15 cellular contexts compared by ENCODE assay signal in genomic region chr12:3049596-3050314, GRCh38. TPM values are rescaled to one million over a fixed set of nuclear protein-coding genes. Genes with fewer than 3 reads are reported as not detected.
DNase-seq lines count a peak whose midpoint lies in the region; ATAC-seq and TF ChIP-seq lines count a peak whose summit lies in the region.
"Had no signal": no experiment of that assay in that cellular context is flagged by ENCODE, and none has a peak within 500 bp of the region (broad histone marks: within the 10 kb centered on the region; RNA-seq: fewer than 3 reads in every experiment).

No MANE protein-coding gene starts in this region.

- no peaks in the 10 kb centered on the region for H3K27me3 ChIP-seq in OCI-LY3 (ENCODE audit: low read depth, low read length)
- H3K27me3 ChIP-seq in skeletal muscle tissue (ENCODE audit: control insufficient read depth in 3 of 3, insufficient read depth in 3 of 3, low read length in 3 of 3): no peaks in the 10 kb centered on the region
- no peaks in the 10 kb centered on the region for H3K27me3 ChIP-seq in thyroid gland

- H3K27ac ChIP-seq in OCI-LY3 (ENCODE audit: low read length) (no peak overlapping the region), skeletal muscle tissue (ENCODE audit: low read depth, low read length) (peak overlapping the region; percentile 47), thyroid gland (no peak overlapping the region)

- H3K4me3 ChIP-seq in OCI-LY3 (ENCODE audit: low read length): peak overlapping the region; percentile 66
- H3K4me3 ChIP-seq in fibroblast of villous mesenchyme (ENCODE audit: low read depth, low read length): no peak overlapping the region
- no peak overlapping the region for H3K4me3 ChIP-seq in skeletal muscle tissue (ENCODE audit: low read length in 3 of 3)
- H3K4me3 ChIP-seq in thyroid gland (replicated peaks in 1 of 3): no peak overlapping the region

- intact Hi-C loops in thyroid gland (cut with DNase I): loop anchor here (10.0 kb wide), 1 partner anchor 165 kb away; no protein-coding TSS in a partner anchor

- H3K4me2 ChIP-seq in OCI-LY3 (ENCODE audit: low read length): peak overlapping the region; percentile 78

- H3K4me1 ChIP-seq in OCI-LY3 (ENCODE audit: low read length): peaks cover 18% of the 10 kb centered on the region
- H3K4me1 ChIP-seq in skeletal muscle tissue (ENCODE audit: control insufficient read depth in 3 of 3, insufficient read depth in 3 of 3, low read length in 3 of 3): peaks cover 15 to 49% (median 31%) of the 10 kb centered on the region in 3 donors
- H3K4me1 ChIP-seq in thyroid gland: peaks cover 5 to 14% of the 10 kb centered on the region in 2 donors

- H3K9ac ChIP-seq in OCI-LY3 (ENCODE audit: low read length) (0 out of 2 replicates have a peak overlapping the region, but pooled peaks have one; percentile 31), skeletal muscle tissue (ENCODE audit: low read depth in 1 of 3, low read length in 3 of 3) (peak overlapping the region in 1 of 3 donors; percentile 54)

- no peak for ATAC-seq in HG03095 (IDR thresholded peaks at IDR 0.05; ENCODE audit: unreplicated experiment)
- ATAC-seq: activated CD8-positive, alpha-beta T cell treated with anti-CD3 and anti-CD28 coated beads for 36 hours; left lobe of liver; naive thymus-derived CD8-positive, alpha-beta T cell had no signal

- TF ChIP-seq CTCF in GM20000 (IDR thresholded peaks at IDR 0.05; ENCODE audit: extremely low read depth, missing control alignments): no peak
- TF ChIP-seq CTCF in OCI-LY3 (IDR thresholded peaks at IDR 0.05; ENCODE audit: low read depth, low read length): no peak
- no peak for TF ChIP-seq CTCF in fibroblast of villous mesenchyme (IDR thresholded peaks at IDR 0.05; ENCODE audit: insufficient read depth, low read depth, low read length)
- TF ChIP-seq CTCF in thyroid gland (IDR thresholded peaks at IDR 0.05): no peak

- H3K36me3 ChIP-seq in OCI-LY3 (replicated peaks; ENCODE audit: low read depth, low read length) (no peaks in the 10 kb centered on the region), skeletal muscle tissue (ENCODE audit: control insufficient read depth in 3 of 3, insufficient read depth in 3 of 3, low read length in 3 of 3) (peaks cover 0 to 4% (median 0%) of the 10 kb centered on the region in 3 donors), thyroid gland (no peaks in the 10 kb centered on the region)

- no peaks in the 10 kb centered on the region for H4K20me1 ChIP-seq in OCI-LY3 (ENCODE audit: insufficient read depth, low read length)

- no peaks in the 10 kb centered on the region for H3K79me2 ChIP-seq in OCI-LY3 (ENCODE audit: low read length)

- DNase-seq in GM20000 (ENCODE audit: low spot score) (peak; percentile 7), fibroblast of villous mesenchyme (ENCODE audit: low read depth) (peak; percentile 35), NCI-H1436 (lab: John Stamatoyannopoulos, UW) (no peak), thyroid gland (no peak)
- DNase-seq: activated CD8-positive, alpha-beta T cell treated with anti-CD3 and anti-CD28 coated beads for 36 hours; CD4-positive, CD25-positive, alpha-beta regulatory T cell; effector CD4-positive, alpha-beta T cell; KG1; naive thymus-derived CD8-positive, alpha-beta T cell; NCI-H1417; OCI-M1 had no signal

- H3K9me3 ChIP-seq in OCI-LY3 (ENCODE audit: insufficient read depth, low read length) (no peaks in the 10 kb centered on the region), skeletal muscle tissue (ENCODE audit: control insufficient read depth in 3 of 3, low read length in 3 of 3) (no peaks in the 10 kb centered on the region), thyroid gland (no peaks in the 10 kb centered on the region)

- TF ChIP-seq POLR2A in thyroid gland (IDR thresholded peaks at IDR 0.05): no peak

- 83 to 86% methylated on average over 11 of the region's 11 CpGs for WGBS in thyroid gland, 2 donors

- H2AFZ ChIP-seq in OCI-LY3 (ENCODE audit: low read depth, low read length): peak overlapping the region; percentile 6; the same call in 1 of the 2 replicates

RNA-seq across cellular contexts. Expression of gene TSPAN9, which starts 27.4 kb away (rescaled TPM):
- total RNA-seq in fibroblast of villous mesenchyme: 41.6 and 76.0 TPM in 2 replicates
- 66.3 TPM for total RNA-seq in skeletal muscle tissue
- 10 to 100 TPM; 26.9 to 47.5 (median 33.2) TPM for total RNA-seq in thyroid gland

Comparison
In these comparisons a context has a peak if more than half of its experiments do, and no peak if none do; other contexts are left out.
1. DNase-seq: peak in GM20000 (single experiment) and fibroblast of villous mesenchyme (single experiment); none in NCI-H1436 (single experiment) and thyroid gland (0 of 2).